21 cellular contexts compared by ENCODE assay signal in genomic region chr2:129925381-129925780, GRCh38. TPM values are rescaled to one million over a fixed set of nuclear protein-coding genes. Genes with fewer than 3 reads are reported as not detected.
DNase-seq lines count a peak whose midpoint lies in the region; ATAC-seq and TF ChIP-seq lines count a peak whose summit lies in the region.
"Had no signal": no experiment of that assay in that cellular context is flagged by ENCODE, and none has a peak within 500 bp of the region (broad histone marks: within the 10 kb centered on the region; RNA-seq: fewer than 3 reads in every experiment).

No MANE protein-coding gene starts in this region.

- H3K4me1 ChIP-seq in right cardiac atrium (ENCODE audit: control insufficient read depth, insufficient read depth, low read length) = no peaks in the 10 kb centered on the region

- no peak overlapping the region for H3K27ac ChIP-seq in right cardiac atrium (ENCODE audit: low read length)
- H3K27ac ChIP-seq: A549, C4-2B, GM23248 had no signal

- 47% methylated on average over 3 of the region's 3 CpGs for WGBS in right cardiac atrium

- peak; percentile 40 for DNase-seq in Ammon's horn (ENCODE audit: low spot score)
- peak; percentile 2 for DNase-seq in HEK293T (ENCODE audit: extremely low spot score)
- peak; percentile 9 for DNase-seq in medulla oblongata (ENCODE audit: extremely low spot score)
- DNase-seq in pons (ENCODE audit: low spot score) = peak; percentile 60
- DNase-seq in right cardiac atrium = no peak
- no peak for DNase-seq in T1000 (lab: John Stamatoyannopoulos, UW)
- no peak for DNase-seq in left colon
- DNase-seq: 8988T; ACHN; AML-193; Caco-2; CD4-positive, CD25-positive, alpha-beta regulatory T cell; CD8-positive, alpha-beta T cell; DMS153; DND-41; GM23248; H7; HCEC 1CT had no signal

- CTCF ChIA-PET in HEK293T (lab: Yijun Ruan, JAX) = no interaction called here

- intact Hi-C loops in right cardiac atrium (cut with DNase I) = no loop called here
- intact Hi-C loops in left colon (cut with DNase I, micrococcal nuclease) = no loop called here

- POLR2A ChIA-PET in HEK293T (lab: Yijun Ruan, JAX) = no interaction called here

- no peak overlapping the region for H3K4me3 ChIP-seq in right cardiac atrium (ENCODE audit: low read length)
- H3K4me3 ChIP-seq: A549, GM23248 had no signal

- ATAC-seq in right cardiac atrium (no peak), left colon (no peak)
- ATAC-seq: A549; CD8-positive, alpha-beta T cell had no signal

- H3K27me3 ChIP-seq in right cardiac atrium (ENCODE audit: control insufficient read depth, insufficient read depth) = peaks cover 2% of the 10 kb centered on the region

- no peaks in the 10 kb centered on the region for H3K9me3 ChIP-seq in right cardiac atrium (ENCODE audit: control insufficient read depth, low read length)
- H3K9me3 ChIP-seq: A549, Caco-2 had no signal

TF ChIP-seq in HEK293T, 16 proteins besides CTCF, POLR2A, EP300 and RAD21:
- TF ChIP-seq CTBP1 (IDR thresholded peaks at IDR 0.05; ENCODE audit: borderline replicate concordance) (no peak), SUZ12 (IDR thresholded peaks at IDR 0.05) (no peak), FOXK2 (IDR thresholded peaks at IDR 0.05) (no peak)

RNA-seq across cellular contexts. Expression of gene RAB6C, which starts 54.1 kb away (rescaled TPM):
- under 1 TPM in 1 of 4 donors, not detected in 3; 0.14 TPM for total RNA-seq in right cardiac atrium
- 0.07 TPM for polyA plus RNA-seq in right cardiac atrium
- total RNA-seq in left colon = under 1 TPM in 1 of 2 donors, not detected in 1; 0.15 TPM
- total RNA-seq: Caco-2; CD4-positive, CD25-positive, alpha-beta regulatory T cell; CD8-positive, alpha-beta T cell; GM23248; H7 had no signal
- polyA plus RNA-seq: BJ; CD4-positive, CD25-positive, alpha-beta regulatory T cell; GM23248 had no signal

Comparison
In these comparisons a context has a peak if more than half of its experiments do, and no peak if none do; other contexts are left out.
1. DNase-seq: peak in Ammon's horn (single experiment), HEK293T (single experiment), medulla oblongata (single experiment) and pons (single experiment); none in right cardiac atrium (0 of 3), T1000 (single experiment) and left colon (0 of 2).